Comparison of ENCODE assay signal across 1 cellular context in genomic region chr4:70704333-70705145, GRCh38.
TF ChIP-seq lines count a peak whose summit lies in the region.

No MANE protein-coding gene starts in this region.

TF ChIP-seq in SK-N-SH, 30 proteins besides CTCF, POLR2A, EP300 and RAD21 (continued from another document):
- no peak for TF ChIP-seq ZBTB33 (IDR thresholded peaks at IDR 0.05; ENCODE audit: borderline replicate concordance, low read depth)
- TF ChIP-seq USF2 (IDR thresholded peaks at IDR 0.05; ENCODE audit: borderline replicate concordance, low read depth, low read length) = no peak
- peak; percentile 25; the same call in 1 of the 2 replicates for TF ChIP-seq FOXJ3 (CRISPR knock-in tag; IDR thresholded peaks at IDR 0.05)
- TF ChIP-seq POLR2AphosphoS5 (IDR thresholded peaks at IDR 0.05; ENCODE audit: low read depth, low read length) = peak; percentile 75
- TF ChIP-seq EZH2phosphoT487 (IDR thresholded peaks at IDR 0.05; ENCODE audit: borderline replicate concordance, low read depth) = no peak
- TF ChIP-seq MXI1 (IDR thresholded peaks at IDR 0.05; ENCODE audit: low read depth, low read length) = no peak
- no peak for TF ChIP-seq TCF12 (IDR thresholded peaks at IDR 0.05)
- TF ChIP-seq IRF3 (IDR thresholded peaks at IDR 0.05; ENCODE audit: low read depth, low read length) = no peak
- TF ChIP-seq SIN3A (IDR thresholded peaks at IDR 0.05; ENCODE audit: borderline replicate concordance, low read depth, low read length) = no peak
- TF ChIP-seq TAF1 (IDR thresholded peaks at IDR 0.05; ENCODE audit: borderline replicate concordance, low read depth, low read length) = peak; percentile 30
- no peak for TF ChIP-seq GATA2 (CRISPR knock-in tag; IDR thresholded peaks at IDR 0.05)
- TF ChIP-seq FOXM1 (IDR thresholded peaks at IDR 0.05; ENCODE audit: low read depth) = no peak
- no peak for TF ChIP-seq REST (IDR thresholded peaks at IDR 0.05; ENCODE audit: low read depth, low read length)
- TF ChIP-seq FOSL2 (IDR thresholded peaks at IDR 0.05; ENCODE audit: borderline replicate concordance, low read depth) = no peak
- no peak for TF ChIP-seq JUND (IDR thresholded peaks at IDR 0.05)
- no peak for TF ChIP-seq MEF2A (IDR thresholded peaks at IDR 0.05; ENCODE audit: borderline replicate concordance, low read depth)
- no peak for TF ChIP-seq TEAD4 (IDR thresholded peaks at IDR 0.05; ENCODE audit: borderline replicate concordance, insufficient read depth)
- no peak for TF ChIP-seq SMC3 (IDR thresholded peaks at IDR 0.05; ENCODE audit: low read depth, low read length)
- no peak for TF ChIP-seq USF1 (IDR thresholded peaks at IDR 0.05; ENCODE audit: borderline replicate concordance, low read depth)
- TF ChIP-seq NFIC (IDR thresholded peaks at IDR 0.05; ENCODE audit: borderline replicate concordance) = no peak
- TF ChIP-seq ELF1 (IDR thresholded peaks at IDR 0.05) = no peak
- TF ChIP-seq GABPA (IDR thresholded peaks at IDR 0.05; ENCODE audit: low read depth) = peak; percentile 27; the same call in 1 of the 2 replicates
- 0 out of 2 replicates have a peak, but pooled peaks have one; percentile 11 for TF ChIP-seq YY1 (IDR thresholded peaks at IDR 0.05; ENCODE audit: low read depth)
- TF ChIP-seq RFX5 (IDR thresholded peaks at IDR 0.05; ENCODE audit: low read length) = no peak
- no peak; the same call in 1 of the 2 replicates for TF ChIP-seq PBX3 (IDR thresholded peaks at IDR 0.05)
- peak; percentile 10 for TF ChIP-seq CHD2 (IDR thresholded peaks at IDR 0.05; ENCODE audit: low read length, partially characterized antibody)
- TF ChIP-seq RCOR1 (IDR thresholded peaks at IDR 0.05; ENCODE audit: low read length) = no peak; the same call in 1 of the 2 replicates
